ENCODE assay signal across 1 cellular context in the genomic region with DNA sequence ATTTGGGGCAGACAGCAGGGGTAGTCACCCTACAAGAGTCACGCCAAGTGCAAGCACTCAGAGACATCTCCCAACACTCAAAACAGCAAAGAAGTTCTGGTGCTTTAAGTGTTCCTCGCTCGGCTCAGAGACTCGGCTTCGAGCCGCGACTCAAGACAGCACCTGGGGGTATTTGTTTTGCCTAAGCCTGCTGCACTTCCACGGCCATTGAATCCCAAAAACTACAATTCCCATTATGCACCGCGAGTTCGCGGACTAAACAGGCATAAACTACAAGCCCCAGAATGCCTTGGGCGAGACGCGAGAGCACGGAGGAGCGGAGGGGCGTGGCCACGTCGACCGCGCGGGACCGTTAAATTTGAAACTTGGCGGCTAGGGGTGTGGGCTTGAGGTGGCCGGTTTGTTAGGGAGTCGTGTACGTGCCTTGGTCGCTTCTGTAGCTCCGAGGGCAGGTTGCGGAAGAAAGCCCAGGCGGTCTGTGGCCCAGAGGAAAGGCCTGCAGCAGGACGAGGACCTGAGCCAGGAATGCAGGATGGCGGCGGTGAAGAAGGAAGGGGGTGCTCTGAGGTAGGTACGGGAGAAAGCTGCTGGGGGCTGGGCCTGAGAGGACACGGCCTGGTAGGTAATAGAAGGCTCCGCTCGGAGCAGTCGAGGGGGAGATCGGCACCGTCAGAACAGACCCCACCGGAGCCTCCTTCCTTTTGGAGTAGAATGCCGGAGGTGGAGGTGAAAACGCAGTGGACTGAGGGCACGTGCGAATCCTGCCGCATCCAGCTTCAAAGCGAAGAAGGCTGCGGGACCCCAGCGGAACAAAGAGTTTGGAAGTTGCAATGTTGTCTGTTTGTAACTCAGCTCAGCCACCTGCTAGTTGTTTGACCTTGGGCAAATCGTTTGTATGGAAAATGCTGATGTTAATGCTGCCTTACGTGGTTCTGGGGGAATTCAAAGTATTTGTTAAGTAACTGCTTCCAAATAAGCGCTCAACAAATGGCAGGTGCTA.
A peak's percentile ranks its signal among the peaks of the same experiment; 100 is the strongest.
TF ChIP-seq lines count a peak whose summit lies in the region.

Gene BUB1B (plus strand): TSS at position 381 of the 1,000 bp plus-strand sequence. CDS start 152 bp downstream, at position 533.

TF ChIP-seq in HepG2, 621 proteins besides CTCF, POLR2A, EP300 and RAD21 (continued from another document and continues in another):
- peak; percentile 92 for TF ChIP-seq GABPB1 (CRISPR knock-in tag; IDR thresholded peaks at IDR 0.05)
- no peak for TF ChIP-seq HNRNPUL1 (IDR thresholded peaks at IDR 0.05; ENCODE audit: low read depth, low read length)
- peak; percentile 90 for TF ChIP-seq NR2C2 (CRISPR knock-in tag; IDR thresholded peaks at IDR 0.05; ENCODE audit: borderline replicate concordance)
- TF ChIP-seq RNF2 (conservative IDR thresholded peaks at IDR 0.05; ENCODE audit: low read depth), result no peak
- peak; percentile 67 for TF ChIP-seq BHLHE40 (IDR thresholded peaks at IDR 0.05; ENCODE audit: low read length)
- peak; percentile 87 for TF ChIP-seq ATF1 (CRISPR knock-in tag; IDR thresholded peaks at IDR 0.05)
- TF ChIP-seq GTF2F1 (IDR thresholded peaks at IDR 0.05; ENCODE audit: low read length), result no peak
- TF ChIP-seq CREM (IDR thresholded peaks at IDR 0.05), result peak; percentile 99
- TF ChIP-seq CREM (CRISPR knock-in tag; IDR thresholded peaks at IDR 0.05), result no peak
- TF ChIP-seq ZNF101 (CRISPR knock-in tag; IDR thresholded peaks at IDR 0.05; ENCODE audit: borderline replicate concordance, low read depth), result no peak
- TF ChIP-seq EHMT2 (IDR thresholded peaks at IDR 0.05; ENCODE audit: borderline replicate concordance, low read depth, low read length), result no peak
- peak; percentile 22; the same call in 1 of the 2 replicates for TF ChIP-seq ZBTB44 (CRISPR knock-in tag; IDR thresholded peaks at IDR 0.05)
- TF ChIP-seq ZNF577 (CRISPR knock-in tag; IDR thresholded peaks at IDR 0.05; ENCODE audit: borderline replicate concordance, low read depth), result no peak
- no peak for TF ChIP-seq USF2 (IDR thresholded peaks at IDR 0.05; ENCODE audit: low read depth, low read length)
- TF ChIP-seq USF2 (CRISPR knock-in tag; IDR thresholded peaks at IDR 0.05; ENCODE audit: borderline replicate concordance), result no peak
- 0 out of 2 replicates have a peak, but pooled peaks have one; percentile 46 for TF ChIP-seq ZNF619 (CRISPR knock-in tag; IDR thresholded peaks at IDR 0.05)
- TF ChIP-seq TOE1 (CRISPR knock-in tag; IDR thresholded peaks at IDR 0.05), result no peak
- no peak for TF ChIP-seq ZNF235 (CRISPR knock-in tag; IDR thresholded peaks at IDR 0.05; ENCODE audit: borderline replicate concordance)
- TF ChIP-seq ZFP62 (CRISPR knock-in tag; IDR thresholded peaks at IDR 0.05), result no peak
- TF ChIP-seq, protein P1, sequence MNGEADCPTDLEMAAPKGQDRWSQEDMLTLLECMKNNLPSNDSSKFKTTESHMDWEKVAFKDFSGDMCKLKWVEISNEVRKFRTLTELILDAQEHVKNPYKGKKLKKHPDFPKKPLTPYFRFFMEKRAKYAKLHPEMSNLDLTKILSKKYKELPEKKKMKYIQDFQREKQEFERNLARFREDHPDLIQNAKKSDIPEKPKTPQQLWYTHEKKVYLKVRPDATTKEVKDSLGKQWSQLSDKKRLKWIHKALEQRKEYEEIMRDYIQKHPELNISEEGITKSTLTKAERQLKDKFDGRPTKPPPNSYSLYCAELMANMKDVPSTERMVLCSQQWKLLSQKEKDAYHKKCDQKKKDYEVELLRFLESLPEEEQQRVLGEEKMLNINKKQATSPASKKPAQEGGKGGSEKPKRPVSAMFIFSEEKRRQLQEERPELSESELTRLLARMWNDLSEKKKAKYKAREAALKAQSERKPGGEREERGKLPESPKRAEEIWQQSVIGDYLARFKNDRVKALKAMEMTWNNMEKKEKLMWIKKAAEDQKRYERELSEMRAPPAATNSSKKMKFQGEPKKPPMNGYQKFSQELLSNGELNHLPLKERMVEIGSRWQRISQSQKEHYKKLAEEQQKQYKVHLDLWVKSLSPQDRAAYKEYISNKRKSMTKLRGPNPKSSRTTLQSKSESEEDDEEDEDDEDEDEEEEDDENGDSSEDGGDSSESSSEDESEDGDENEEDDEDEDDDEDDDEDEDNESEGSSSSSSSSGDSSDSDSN (CRISPR knock-in tag; IDR thresholded peaks at IDR 0.05), result peak; percentile 75
- peak; percentile 52; the same call in 1 of the 2 replicates for TF ChIP-seq FOXO1 (CRISPR knock-in tag; IDR thresholded peaks at IDR 0.05)
- peak; percentile 82 for TF ChIP-seq ZFY (CRISPR knock-in tag; IDR thresholded peaks at IDR 0.05)
- TF ChIP-seq SRF (IDR thresholded peaks at IDR 0.05; ENCODE audit: low read depth, low read length), result peak; percentile 43; the same call in 1 of the 2 replicates
- no peak for TF ChIP-seq CEBPB (IDR thresholded peaks at IDR 0.05; ENCODE audit: borderline replicate concordance, low read depth, low read length)
- 0 out of 2 replicates have a peak, but pooled peaks have one; percentile 38 for TF ChIP-seq NAIF1 (CRISPR knock-in tag; IDR thresholded peaks at IDR 0.05; ENCODE audit: borderline replicate concordance)
- TF ChIP-seq NCOR1 (IDR thresholded peaks at IDR 0.05; ENCODE audit: borderline replicate concordance, low read length), result no peak
- TF ChIP-seq JUN (CRISPR knock-in tag; IDR thresholded peaks at IDR 0.05), result no peak
- TF ChIP-seq MED1 (CRISPR knock-in tag; IDR thresholded peaks at IDR 0.05), result peak; percentile 61; the same call in 1 of the 2 replicates
- TF ChIP-seq ZNF749 (CRISPR knock-in tag; IDR thresholded peaks at IDR 0.05; ENCODE audit: borderline replicate concordance), result peak; percentile 95
- TF ChIP-seq RARA (CRISPR knock-in tag; IDR thresholded peaks at IDR 0.05), result 0 out of 2 replicates have a peak, but pooled peaks have one; percentile 19
- no peak for TF ChIP-seq PAX8 (CRISPR knock-in tag; IDR thresholded peaks at IDR 0.05; ENCODE audit: borderline replicate concordance)
- TF ChIP-seq TMF1 (CRISPR knock-in tag; IDR thresholded peaks at IDR 0.05; ENCODE audit: low read depth), result peak; percentile 90; the same call in 1 of the 2 replicates
- peak; percentile 82 for TF ChIP-seq TEAD3 (CRISPR knock-in tag; optimal IDR thresholded peaks at IDR 0.05; ENCODE audit: borderline replicate concordance)
- peak; percentile 76 for TF ChIP-seq SALL2 (CRISPR knock-in tag; IDR thresholded peaks at IDR 0.05)
- TF ChIP-seq, protein P2, sequence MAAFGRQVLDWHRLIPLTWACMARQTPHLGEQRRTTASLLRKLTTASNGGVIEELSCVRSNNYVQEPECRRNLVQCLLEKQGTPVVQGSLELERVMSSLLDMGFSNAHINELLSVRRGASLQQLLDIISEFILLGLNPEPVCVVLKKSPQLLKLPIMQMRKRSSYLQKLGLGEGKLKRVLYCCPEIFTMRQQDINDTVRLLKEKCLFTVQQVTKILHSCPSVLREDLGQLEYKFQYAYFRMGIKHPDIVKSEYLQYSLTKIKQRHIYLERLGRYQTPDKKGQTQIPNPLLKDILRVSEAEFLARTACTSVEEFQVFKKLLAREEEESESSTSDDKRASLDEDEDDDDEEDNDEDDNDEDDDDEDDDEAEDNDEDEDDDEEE (CRISPR knock-in tag; IDR thresholded peaks at IDR 0.05), result no peak
- no peak for TF ChIP-seq ZNF17 (CRISPR knock-in tag; IDR thresholded peaks at IDR 0.05)
- TF ChIP-seq DPF2 (CRISPR knock-in tag; IDR thresholded peaks at IDR 0.05; ENCODE audit: borderline replicate concordance, low read depth), result no peak
- TF ChIP-seq ZNF782 (CRISPR knock-in tag; IDR thresholded peaks at IDR 0.05; ENCODE audit: borderline replicate concordance), result peak; percentile 45; the same call in 1 of the 2 replicates
- TF ChIP-seq ZNF770 (CRISPR knock-in tag; IDR thresholded peaks at IDR 0.05), result no peak
- no peak for TF ChIP-seq MZF1 (CRISPR knock-in tag; IDR thresholded peaks at IDR 0.05; ENCODE audit: borderline replicate concordance)
- TF ChIP-seq SOX6 (IDR thresholded peaks at IDR 0.05), result no peak
- TF ChIP-seq SOX6 (CRISPR knock-in tag; IDR thresholded peaks at IDR 0.05), result peak; percentile 53
- TF ChIP-seq, protein P3, sequence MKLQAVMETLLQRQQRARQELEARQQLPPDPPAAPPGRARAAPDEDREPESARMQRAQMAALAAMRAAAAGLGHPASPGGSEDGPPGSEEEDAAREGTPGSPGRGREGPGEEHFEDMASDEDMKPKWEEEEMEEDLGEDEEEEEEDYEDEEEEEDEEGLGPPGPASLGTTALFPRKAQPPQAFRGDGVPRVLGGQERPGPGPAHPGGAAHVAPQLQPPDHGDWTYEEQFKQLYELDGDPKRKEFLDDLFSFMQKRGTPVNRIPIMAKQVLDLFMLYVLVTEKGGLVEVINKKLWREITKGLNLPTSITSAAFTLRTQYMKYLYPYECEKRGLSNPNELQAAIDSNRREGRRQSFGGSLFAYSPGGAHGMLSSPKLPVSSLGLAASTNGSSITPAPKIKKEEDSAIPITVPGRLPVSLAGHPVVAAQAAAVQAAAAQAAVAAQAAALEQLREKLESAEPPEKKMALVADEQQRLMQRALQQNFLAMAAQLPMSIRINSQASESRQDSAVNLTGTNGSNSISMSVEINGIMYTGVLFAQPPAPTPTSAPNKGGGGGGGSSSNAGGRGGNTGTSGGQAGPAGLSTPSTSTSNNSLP (IDR thresholded peaks at IDR 0.05; ENCODE audit: low read depth, low read length), result no peak
- peak; percentile 77; the same call in 1 of the 2 replicates for TF ChIP-seq ZC3H13 (CRISPR knock-in tag; IDR thresholded peaks at IDR 0.05)
- no peak; the same call in 1 of the 2 replicates for TF ChIP-seq KLF9 (CRISPR knock-in tag; IDR thresholded peaks at IDR 0.05; ENCODE audit: low read depth)
- TF ChIP-seq CBX2 (IDR thresholded peaks at IDR 0.05; ENCODE audit: low read depth, low read length), result no peak
- peak; percentile 58; the same call in 1 of the 2 replicates for TF ChIP-seq CBX2 (CRISPR knock-in tag; IDR thresholded peaks at IDR 0.05; ENCODE audit: low read depth)
- TF ChIP-seq DDIT3 (CRISPR knock-in tag; IDR thresholded peaks at IDR 0.05), result no peak
- TF ChIP-seq ZNF615 (CRISPR knock-in tag; IDR thresholded peaks at IDR 0.05; ENCODE audit: borderline replicate concordance), result no peak
- no peak for TF ChIP-seq NCOA1 (CRISPR knock-in tag; IDR thresholded peaks at IDR 0.05)
- no peak for TF ChIP-seq GPN1 (CRISPR knock-in tag; IDR thresholded peaks at IDR 0.05; ENCODE audit: borderline replicate concordance)
- TF ChIP-seq ZNF569 (CRISPR knock-in tag; IDR thresholded peaks at IDR 0.05; ENCODE audit: borderline replicate concordance), result no peak
- TF ChIP-seq ZNF180 (CRISPR knock-in tag; IDR thresholded peaks at IDR 0.05; ENCODE audit: borderline replicate concordance, low read depth), result no peak
- no peak for TF ChIP-seq TEAD2 (CRISPR knock-in tag; IDR thresholded peaks at IDR 0.05)
- no peak for TF ChIP-seq RCOR2 (CRISPR knock-in tag; IDR thresholded peaks at IDR 0.05)
- TF ChIP-seq, protein P4, sequence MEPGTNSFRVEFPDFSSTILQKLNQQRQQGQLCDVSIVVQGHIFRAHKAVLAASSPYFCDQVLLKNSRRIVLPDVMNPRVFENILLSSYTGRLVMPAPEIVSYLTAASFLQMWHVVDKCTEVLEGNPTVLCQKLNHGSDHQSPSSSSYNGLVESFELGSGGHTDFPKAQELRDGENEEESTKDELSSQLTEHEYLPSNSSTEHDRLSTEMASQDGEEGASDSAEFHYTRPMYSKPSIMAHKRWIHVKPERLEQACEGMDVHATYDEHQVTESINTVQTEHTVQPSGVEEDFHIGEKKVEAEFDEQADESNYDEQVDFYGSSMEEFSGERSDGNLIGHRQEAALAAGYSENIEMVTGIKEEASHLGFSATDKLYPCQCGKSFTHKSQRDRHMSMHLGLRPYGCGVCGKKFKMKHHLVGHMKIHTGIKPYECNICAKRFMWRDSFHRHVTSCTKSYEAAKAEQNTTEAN (CRISPR knock-in tag; conservative IDR thresholded peaks at IDR 0.05), result no peak
- peak; percentile 61; the same call in 1 of the 2 replicates for TF ChIP-seq ZNF747 (CRISPR knock-in tag; IDR thresholded peaks at IDR 0.05; ENCODE audit: borderline replicate concordance)
- TF ChIP-seq ZNF792 (CRISPR knock-in tag; IDR thresholded peaks at IDR 0.05), result peak; percentile 33; the same call in 1 of the 2 replicates
